In the genomic region with DNA sequence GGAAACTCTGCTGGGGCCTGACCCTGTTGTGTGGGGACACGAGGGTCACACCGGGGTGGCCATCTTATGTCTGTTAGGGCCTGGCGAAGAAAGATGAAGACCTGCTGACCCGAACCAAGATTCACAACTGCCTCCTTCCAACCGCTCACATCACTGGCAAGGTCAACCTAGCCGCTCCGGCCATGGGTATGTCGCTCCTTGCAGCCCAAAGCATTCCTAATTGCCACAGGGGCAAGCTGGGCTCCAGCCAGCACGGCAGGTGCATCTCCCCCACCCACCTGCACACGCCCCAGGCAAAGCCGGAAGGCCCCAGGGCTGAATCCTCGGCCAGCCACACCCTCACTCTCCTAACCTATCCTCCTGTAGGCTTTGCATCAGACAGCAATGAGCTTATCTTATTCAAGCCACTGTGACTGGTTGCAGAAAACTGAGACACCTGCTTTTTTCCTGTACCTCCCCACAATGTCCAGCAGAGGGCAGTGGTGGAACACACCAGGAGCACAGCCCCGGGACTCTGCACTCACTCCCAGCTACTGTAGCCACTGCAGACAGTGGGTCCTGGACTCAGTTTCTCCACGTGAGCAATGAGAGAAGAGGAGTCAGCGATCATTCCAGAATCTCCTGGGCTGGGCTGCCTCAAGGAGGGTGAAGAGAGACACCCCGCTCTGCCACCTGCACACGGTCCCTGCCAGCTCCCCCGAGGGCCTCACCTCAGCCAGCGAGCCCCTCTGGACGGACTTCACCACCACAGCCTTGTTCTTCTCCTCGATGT, we compare ENCODE assay signal across 8 cellular contexts.
DNase-seq lines count a peak whose midpoint lies in the region; ATAC-seq and TF ChIP-seq lines count a peak whose summit lies in the region.

No MANE protein-coding gene starts in this region.

- no peaks in the 10 kb centered on the region; the same call in 1 of the 2 replicates for H3K4me1 ChIP-seq in SJCRH30
- H3K4me1 ChIP-seq in tibial artery: peaks cover 0 to 50% (median 32%) of the 10 kb centered on the region in 4 donors

- ATAC-seq in omental fat pad (ENCODE audit: low FRiP score): no peak
- ATAC-seq in GM18519 (IDR thresholded peaks at IDR 0.05; ENCODE audit: low FRiP score, unreplicated experiment): no peak

- H3K27me3 ChIP-seq in SJCRH30: no peaks in the 10 kb centered on the region
- no peaks in the 10 kb centered on the region for H3K27me3 ChIP-seq in tibial artery

- H3K9me3 ChIP-seq in SJCRH30 (replicated peaks): peaks cover 6% of the 10 kb centered on the region; the same call in 1 of the 2 replicates
- no peaks in the 10 kb centered on the region for H3K9me3 ChIP-seq in tibial artery

- DNase-seq in DMS153 (lab: John Stamatoyannopoulos, UW) (peak; percentile 54), SJCRH30 (peak; percentile 75 to 96), fibroblast of villous mesenchyme (ENCODE audit: low read depth) (peak; percentile 77), omental fat pad (ENCODE audit: low spot score) (peak; percentile 42), tibial artery (peak; percentile 73 to 83)
- DNase-seq in activated effector memory CD4-positive, alpha-beta T cell treated with Interleukin-2 at 50 U/mL for 16 hours: peak; percentile 43

- H3K36me3 ChIP-seq in SJCRH30: peaks cover 38% of the 10 kb centered on the region
- H3K36me3 ChIP-seq in tibial artery: peaks cover 11 to 44% (median 19%) of the 10 kb centered on the region in 3 donors

- intact Hi-C loops in tibial artery (cut with DNase I; ENCODE audit: low total_unique reads): loop anchor here (1.0 kb wide), 1 partner anchor 248 kb away; no protein-coding TSS in a partner anchor

- H3K4me3 ChIP-seq in SJCRH30: no peak overlapping the region
- no peak overlapping the region for H3K4me3 ChIP-seq in fibroblast of villous mesenchyme (ENCODE audit: low read depth, low read length)
- no peak overlapping the region for H3K4me3 ChIP-seq in tibial artery

- TF ChIP-seq CTCF in LNCAP (IDR thresholded peaks at IDR 0.05) (peak; percentile 88), fibroblast of villous mesenchyme (IDR thresholded peaks at IDR 0.05; ENCODE audit: insufficient read depth, low read depth, low read length) (peak; percentile 95), omental fat pad (IDR thresholded peaks at IDR 0.05) (peak in 1 of 3 donors; percentile 70), tibial artery (IDR thresholded peaks at IDR 0.05) (peak; percentile 95 to 96)

- no peak overlapping the region for H3K27ac ChIP-seq in SJCRH30
- H3K27ac ChIP-seq in tibial artery: peak overlapping the region in 1 of 2 donors; percentile 59
